ENCODE assay signal across 8 cellular contexts in the genomic region with DNA sequence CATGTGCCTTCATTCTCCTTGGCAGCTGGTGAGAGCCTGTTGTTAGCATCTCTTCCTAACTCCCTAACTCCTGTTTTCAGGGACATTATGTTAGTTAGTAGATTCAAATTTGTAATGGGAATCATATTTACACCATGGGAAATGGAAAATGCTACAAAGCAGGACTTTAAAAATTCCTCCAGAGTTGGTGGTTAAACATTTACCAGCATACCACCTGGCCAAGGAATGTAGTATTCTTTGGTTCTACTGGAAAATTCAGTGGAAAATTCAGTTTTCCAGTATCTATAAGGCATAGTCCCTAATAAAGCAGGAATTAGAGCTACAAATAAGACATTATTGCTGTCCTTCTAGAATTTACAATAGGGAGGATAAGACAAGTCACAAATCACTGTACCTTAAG.
"Had no signal": no experiment of that assay in that cellular context is flagged by ENCODE, and none has a peak within 500 bp of the region (broad histone marks: within the 10 kb centered on the region; RNA-seq: fewer than 3 reads in every experiment).

No MANE protein-coding gene starts in this region.

- H3K27ac ChIP-seq: HL-60, KMS-11 had no signal

- H2AFZ ChIP-seq: GM23338 had no signal

- H3K4me3 ChIP-seq: GM23338, HAP-1 had no signal

- H3K4me2 ChIP-seq: GM23338, KMS-11 had no signal

- H3K9me3 ChIP-seq: HAP-1 had no signal

- ATAC-seq: GM23338, HCT116 had no signal

- H3K36me3 ChIP-seq: HAP-1 had no signal

- DNase-seq: H7, HFFc6, KBM-7 had no signal

- H3K9ac ChIP-seq: KMS-11 had no signal
